Comparison of ENCODE assay signal across 10 cellular contexts in genomic region chr12:131222271-131223139, GRCh38.
A peak's percentile ranks its signal among the peaks of the same experiment; 100 is the strongest.
DNase-seq lines count a peak whose midpoint lies in the region; ATAC-seq and TF ChIP-seq lines count a peak whose summit lies in the region.
"Had no signal": no experiment of that assay in that cellular context is flagged by ENCODE, and none has a peak within 500 bp of the region (broad histone marks: within the 10 kb centered on the region; RNA-seq: fewer than 3 reads in every experiment).

No MANE protein-coding gene starts in this region.

- 56 to 57% methylated on average over 20 to 24 of the region's 24 CpGs for WGBS in body of pancreas, 2 donors

- no peak for TF ChIP-seq POLR2A in body of pancreas (IDR thresholded peaks at IDR 0.05)

- DNase-seq in RPMI8226 (peak; percentile 70), neural progenitor cell (ENCODE audit: low spot score) (peak; percentile 78), HuH-7 (ENCODE audit: low spot score) (no peak), body of pancreas (no peak)
- no peak for DNase-seq in stimulated activated naive CD4-positive, alpha-beta T cell treated with Interleukin-2 at 50 U/mL for 16 hours (lab: John Stamatoyannopoulos, UW)
- no peak for DNase-seq in stimulated activated CD4-positive, alpha-beta T cell treated with anti-CD3 and anti-CD28 coated beads, Interleukin-12 subunit alpha, Interleukin-12 subunit beta, amount 100 ng/mL, for 4 hours
- DNase-seq: IMR-90 had no signal

- peak overlapping the region; percentile 27 for H3K27ac Mint-ChIP-seq in neural progenitor cell

- H3K9me3 ChIP-seq in neural progenitor cell (ENCODE audit: low read depth), result no peaks in the 10 kb centered on the region
- H3K9me3 ChIP-seq in body of pancreas, result no peaks in the 10 kb centered on the region
- H3K9me3 ChIP-seq: adrenal gland had no signal

- peak overlapping the region; percentile 52 for H3K4me2 ChIP-seq in neural progenitor cell

- H3K27ac ChIP-seq in neural progenitor cell (peak overlapping the region; percentile 63), body of pancreas (no peak overlapping the region)
- H3K27ac ChIP-seq: adrenal gland had no signal

- no peaks in the 10 kb centered on the region for H3K79me2 ChIP-seq in neural progenitor cell (ENCODE audit: low read depth)

- no peak for TF ChIP-seq CTCF in neural progenitor cell (IDR thresholded peaks at IDR 0.05)
- no peak for TF ChIP-seq CTCF in body of pancreas (IDR thresholded peaks at IDR 0.05)

- no peaks in the 10 kb centered on the region for H3K27me3 ChIP-seq in neural progenitor cell
- no peaks in the 10 kb centered on the region for H3K27me3 ChIP-seq in body of pancreas

- H3K36me3 ChIP-seq in neural progenitor cell, result no peaks in the 10 kb centered on the region
- H3K36me3 ChIP-seq in body of pancreas (replicated peaks in 1 of 2; ENCODE audit: insufficient read depth in 1 of 2, low read depth in 2 of 2), result no peaks in the 10 kb centered on the region
- H3K36me3 ChIP-seq: adrenal gland had no signal

- ATAC-seq in GM18517 (IDR thresholded peaks at IDR 0.05; ENCODE audit: unreplicated experiment) (peak; percentile 71), GM21825 (IDR thresholded peaks at IDR 0.05; ENCODE audit: unreplicated experiment) (peak; percentile 73), body of pancreas (no peak)

- peaks cover 20% of the 10 kb centered on the region for H3K27me3 Mint-ChIP-seq in neural progenitor cell (ENCODE audit: insufficient read depth, low read depth)

- no peaks in the 10 kb centered on the region for H3K9me3 Mint-ChIP-seq in neural progenitor cell

- peak overlapping the region; percentile 46 for H3K4me3 Mint-ChIP-seq in neural progenitor cell

- H2AFZ ChIP-seq in neural progenitor cell (replicated peaks), result no peak overlapping the region

- H3K4me1 Mint-ChIP-seq in neural progenitor cell, result peaks cover 35% of the 10 kb centered on the region

- H4K20me1 ChIP-seq in neural progenitor cell (ENCODE audit: low read depth), result no peaks in the 10 kb centered on the region

- H3K4me1 ChIP-seq in neural progenitor cell (peaks cover 35% of the 10 kb centered on the region), body of pancreas (peaks cover 11% of the 10 kb centered on the region)
- H3K4me1 ChIP-seq: adrenal gland had no signal

- no peak overlapping the region for H3K9ac ChIP-seq in neural progenitor cell

- H3F3A ChIP-seq in neural progenitor cell (ENCODE audit: low read depth), result peaks cover 12% of the 10 kb centered on the region

- H3K4me3 ChIP-seq in neural progenitor cell, result no peak overlapping the region
- H3K4me3 ChIP-seq in body of pancreas, result no peak overlapping the region
- H3K4me3 ChIP-seq: adrenal gland had no signal

- no peaks in the 10 kb centered on the region for H3K36me3 Mint-ChIP-seq in neural progenitor cell

- intact Hi-C loops in body of pancreas (cut with DNase I), result no loop called here

Comparison
In these comparisons a context has a peak if more than half of its experiments do, and no peak if none do; other contexts are left out.
1. DNase-seq: peak in RPMI8226 (single experiment) and neural progenitor cell (single experiment); none in stimulated activated naive CD4-positive, alpha-beta T cell treated with Interleukin-2 at 50 U/mL for 16 hours (single experiment), stimulated activated CD4-positive, alpha-beta T cell treated with anti-CD3 and anti-CD28 coated beads, Interleukin-12 subunit alpha, Interleukin-12 subunit beta, amount 100 ng/mL, for 4 hours (single experiment), HuH-7 (single experiment) and body of pancreas (0 of 4).